Comparison of ENCODE assay signal across 12 cellular contexts in the genomic region with DNA sequence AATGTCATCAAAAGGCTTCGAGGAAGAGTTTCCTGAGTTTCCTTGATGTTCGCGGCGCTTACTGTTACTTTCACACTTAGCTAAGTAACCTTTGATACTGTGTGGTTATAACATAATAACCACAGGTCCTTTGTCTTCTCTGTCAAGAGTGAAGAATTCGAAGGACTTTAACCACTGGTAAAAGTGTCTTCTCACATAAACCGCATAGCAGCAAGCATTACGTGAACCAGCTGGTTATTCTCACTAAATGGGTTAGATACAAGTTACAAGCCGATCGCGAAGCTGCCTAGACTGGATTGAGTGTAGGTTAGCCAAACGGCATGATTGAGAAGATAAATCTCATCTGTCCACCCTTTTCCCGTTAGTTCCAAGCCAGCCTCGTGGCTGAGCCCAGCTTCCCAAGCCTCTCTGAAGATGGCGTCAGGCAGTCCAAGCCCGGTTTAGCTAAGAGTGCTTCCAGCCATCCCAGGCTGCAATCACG. TPM values are rescaled to one million over a fixed set of nuclear protein-coding genes. Genes with fewer than 3 reads are reported as not detected.
DNase-seq lines count a peak whose midpoint lies in the region; ATAC-seq, FAIRE-seq and TF ChIP-seq lines count a peak whose summit lies in the region.
"Had no signal": no experiment of that assay in that cellular context is flagged by ENCODE, and none has a peak within 500 bp of the region (broad histone marks: within the 10 kb centered on the region; RNA-seq: fewer than 3 reads in every experiment).

No MANE protein-coding gene starts in this region.

- peak; percentile 53 for DNase-seq in GM12865 (ENCODE audit: low read depth)
- DNase-seq in GM12878 (ENCODE audit: low read depth, low spot score), result no peak
- DNase-seq in non-pigmented ciliary epithelial cell (ENCODE audit: low read depth), result peak; percentile 30
- DNase-seq in stomach, result no peak
- no peak for DNase-seq in pancreas
- DNase-seq in inferior parietal cortex (ENCODE audit: extremely low spot score), result no peak
- no peak for DNase-seq in HuH-7 (ENCODE audit: low spot score)
- DNase-seq: DMS53, left lung had no signal

- H3K9me3 ChIP-seq in GM12878 (replicated peaks; ENCODE audit: control insufficient read depth, insufficient read depth, low read length), result no peaks in the 10 kb centered on the region; the same call in 2 of the 3 replicates
- no peaks in the 10 kb centered on the region for H3K9me3 ChIP-seq in stomach
- H3K9me3 ChIP-seq in pancreas, result no peaks in the 10 kb centered on the region
- H3K9me3 ChIP-seq: left lung had no signal

- TF ChIP-seq CTCF in GM12865 (IDR thresholded peaks at IDR 0.05; ENCODE audit: insufficient read depth, low read depth, low read length, missing control alignments) (no peak), GM12878 (IDR thresholded peaks at IDR 0.05 in 2 of 3, conservative IDR thresholded peaks at IDR 0.05 in 1 of 3; ENCODE audit: control insufficient read depth in 2 of 3, extremely low read depth in 1 of 3, insufficient read depth in 1 of 3, low read depth in 3 of 3, low read length in 3 of 3) (no peak), stomach (IDR thresholded peaks at IDR 0.05) (no peak), pancreas (IDR thresholded peaks at IDR 0.05) (no peak)

- H3K79me2 ChIP-seq in GM12878 (ENCODE audit: control insufficient read depth, insufficient read depth, low read length), result no peaks in the 10 kb centered on the region

- H3K27ac Mint-ChIP-seq in T-helper 1 cell treated with Interleukin-12 subunit alpha and Interleukin-12 subunit beta and Interleukin-4 antibody, amounts not matched to agents 30 μg/mL and 1 μg/mL, for 36 hours, result peak overlapping the region; percentile 74

- peak overlapping the region; percentile 68 for H3K4me3 Mint-ChIP-seq in T-helper 1 cell treated with Interleukin-12 subunit alpha and Interleukin-12 subunit beta and Interleukin-4 antibody, amounts not matched to agents 30 μg/mL and 1 μg/mL, for 36 hours

- H3K4me3 ChIP-seq in GM12865 (ENCODE audit: low read depth, low read length), result no peak overlapping the region
- no peak overlapping the region for H3K4me3 ChIP-seq in GM12878
- no peak overlapping the region for H3K4me3 ChIP-seq in stomach
- H3K4me3 ChIP-seq in pancreas, result no peak overlapping the region
- H3K4me3 ChIP-seq: cardiac muscle cell, left lung had no signal

- no peaks in the 10 kb centered on the region for H3K36me3 ChIP-seq in GM12878 (ENCODE audit: control insufficient read depth in 2 of 2, insufficient read depth in 2 of 2, low read length in 1 of 2)
- H3K36me3 ChIP-seq in stomach, result no peaks in the 10 kb centered on the region
- H3K36me3 ChIP-seq in pancreas, result no peaks in the 10 kb centered on the region
- H3K36me3 ChIP-seq: cardiac muscle cell, left lung had no signal

- intact Hi-C loops in GM12878 (cut with micrococcal nuclease; ENCODE audit: unreplicated experiment), result loop anchor here (5.0 kb wide), 1 partner anchor 118 kb away; a partner anchor contains a TSS
- intact Hi-C loops in stomach (cut with DNase I; ENCODE audit: low total_unique reads), result no loop called here
- intact Hi-C loops in pancreas (cut with DNase I), result no loop called here

- H3K27ac ChIP-seq in GM12878 (ENCODE audit: control insufficient read depth, insufficient read depth) (peak overlapping the region; percentile 95), stomach (peak overlapping the region in 1 of 5 donors; percentile 90), pancreas (no peak overlapping the region)
- H3K27ac ChIP-seq: cardiac muscle cell had no signal

- H3K27me3 ChIP-seq in GM12878 (replicated peaks in 1 of 2; ENCODE audit: control insufficient read depth in 2 of 2, insufficient read depth in 2 of 2, low read length in 1 of 2) (no peaks in the 10 kb centered on the region), stomach (peaks cover 0 to 7% (median 0%) of the 10 kb centered on the region in 3 donors), pancreas (no peaks in the 10 kb centered on the region)
- H3K27me3 ChIP-seq: cardiac muscle cell, left lung had no signal

- POLR2A ChIA-PET in GM12878 (lab: Charles Lee), result interaction anchor here (0.6 to 4.1 kb wide), 11 partner anchors 12 to 180 kb away, joined by 3 to 36 read pairs (median 5); no protein-coding TSS in a partner anchor

- FAIRE-seq in GM12878 (lab: Jason Lieb, UNC), result no peak
- FAIRE-seq in pancreas (lab: Jason Lieb, UNC), result no peak
- FAIRE-seq: HTR-8/SVneo had no signal

- peaks cover 2% of the 10 kb centered on the region for H3K36me3 Mint-ChIP-seq in T-helper 1 cell treated with Interleukin-12 subunit alpha and Interleukin-12 subunit beta and Interleukin-4 antibody, amounts not matched to agents 30 μg/mL and 1 μg/mL, for 36 hours (ENCODE audit: low read depth)

- in situ Hi-C loops in GM12878 (cut with MboI), result loop anchor here (5.0 kb wide), 1 partner anchor 183 kb away; no protein-coding TSS in a partner anchor

- H3K27me3 Mint-ChIP-seq in T-helper 1 cell treated with Interleukin-12 subunit alpha and Interleukin-12 subunit beta and Interleukin-4 antibody, amounts not matched to agents 30 μg/mL and 1 μg/mL, for 36 hours (ENCODE audit: low read depth), result peaks cover 69% of the 10 kb centered on the region

- H3K4me2 ChIP-seq in GM12878 (ENCODE audit: control insufficient read depth, insufficient read depth), result peak overlapping the region; percentile 46

- H3K4me1 ChIP-seq in GM12878 (ENCODE audit: control insufficient read depth, insufficient read depth, low read length) (peaks cover 48% of the 10 kb centered on the region), stomach (peaks cover 25 to 57% (median 30%) of the 10 kb centered on the region in 4 donors), pancreas (peaks cover 0 to 15% (median 0%) of the 10 kb centered on the region in 3 donors)

- H2AFZ ChIP-seq in GM12878 (ENCODE audit: control insufficient read depth, low read depth, low read length), result peak overlapping the region; percentile 41; the same call in 1 of the 2 replicates

- WGBS in GM12878 (ENCODE audit: insufficient coverage, insufficient replicate concordance, low lambda C conversion rate, missing lambda C conversion rate), result 97% methylated on average over 16 of the region's 16 CpGs
- 69 to 80% (median 73%) methylated on average over 15 to 16 of the region's 16 CpGs for WGBS in stomach, 5 donors
- 77 to 84% methylated on average over 16 of the region's 16 CpGs for WGBS in pancreas, 2 donors

- TF ChIP-seq EP300 in GM12878 (IDR thresholded peaks at IDR 0.05; ENCODE audit: borderline replicate concordance in 1 of 2, control insufficient read depth in 1 of 2, low read depth in 2 of 2, low read length in 2 of 2), result peak; percentile 86 to 90; a peak in 3 of 4 replicates
- no peak for TF ChIP-seq EP300 in stomach (IDR thresholded peaks at IDR 0.05)

- CTCF ChIA-PET in GM12878 (lab: Yijun Ruan, JAX), result interaction anchor here (0.6 to 3.7 kb wide), 14 partner anchors 10 to 551 kb away, joined by 3 to 21 read pairs (median 4); a partner anchor contains a TSS

- H3K4me1 Mint-ChIP-seq in T-helper 1 cell treated with Interleukin-12 subunit alpha and Interleukin-12 subunit beta and Interleukin-4 antibody, amounts not matched to agents 30 μg/mL and 1 μg/mL, for 36 hours (ENCODE audit: low read depth), result peaks cover 51% of the 10 kb centered on the region

- H3K9me3 Mint-ChIP-seq in T-helper 1 cell treated with Interleukin-12 subunit alpha and Interleukin-12 subunit beta and Interleukin-4 antibody, amounts not matched to agents 30 μg/mL and 1 μg/mL, for 36 hours, result no peaks in the 10 kb centered on the region

- BruUV-seq in GM12878 (replicated peaks; lab: Mats Ljungman, UMichigan), result no TSS peak

- TF ChIP-seq RAD21 in GM12878 (IDR thresholded peaks at IDR 0.05; ENCODE audit: insufficient read depth, low read depth, low read length), result no peak

- SMC1A ChIA-PET in GM12878 (lab: Charles Lee; ENCODE audit: uncharacterized antibody, unreplicated experiment), result interaction anchor here (1.0 to 6.8 kb wide), 24 partner anchors 9 to 187 kb away, joined by 3 to 72 read pairs (median 6); a partner anchor contains a TSS

- RAD21 ChIA-PET in GM12878 (lab: Charles Lee; ENCODE audit: unreplicated experiment), result interaction anchor here (0.5 to 13.8 kb wide), 26 partner anchors 11 to 571 kb away, joined by 3 to 148 read pairs (median 4); a partner anchor contains a TSS

- TF ChIP-seq POLR2A in GM12878 (IDR thresholded peaks at IDR 0.05; ENCODE audit: low read depth, low read length) (no peak), stomach (IDR thresholded peaks at IDR 0.05) (no peak)

- no peaks in the 10 kb centered on the region for H4K20me1 ChIP-seq in GM12878 (ENCODE audit: control insufficient read depth, insufficient read depth)

- ATAC-seq in GM12878 (peak; percentile 43), pancreas (no peak)
- ATAC-seq: left lung had no signal

- 0 out of 2 replicates have a peak overlapping the region, but pooled peaks have one; percentile 73 for H3K9ac ChIP-seq in GM12878 (ENCODE audit: control insufficient read depth, insufficient read depth, low read length)

RNA-seq across cellular contexts. Expression of a gene that starts 18.3 kb away (rescaled TPM):
- 34.3 and 38.6 TPM in 2 replicates for total RNA-seq in GM12878 (2013; cell fraction: nucleolus; rRNA removed)
- total RNA-seq in GM12878 (2014; rRNA removed) (78.3 and 91.0 TPM in 2 replicates), GM12878 (2014; rRNA removed; fragmentation: Illumina TruSeq; extraction: Trizol) (75.2 and 79.7 TPM in 2 replicates), GM12878 (2021) (67.3 and 71.5 TPM in 2 replicates), stomach (10 to 100 TPM; 35.2 to 89.3 (median 67.8) TPM), pancreas (10 to 100 TPM; 10.1 to 56.5 (median 15.2) TPM)
- 36.2 TPM for polyA plus RNA-seq in GM12878 (2011; ENCODE audit: low read depth)
- polyA plus RNA-seq in GM12878 (2011; rRNA removed) (81.8 and 96.9 TPM in 2 replicates), GM12878 (2014; fragmentation: Illumina TruSeq; extraction: Trizol) (98.8 and 144 TPM in 2 replicates), GM12878 (2014; fragmentation: Nextera tagmentation; extraction: Ambion mirVana) (10 to 100 TPM; 23.6 to 33.2 TPM), GM12878 (2014; rRNA removed) (72.9 and 85.1 TPM in 2 replicates), GM12878 (2016; fragmentation: Nextera tagmentation; extraction: Ambion mirVana) (10 to 100 TPM; 75.7 to 84.2 TPM), stomach (10 to 100 TPM; 42.2 to 79.7 (median 47.0) TPM), pancreas (10 to 100 TPM; 23.6 to 31.4 TPM)
- polyA plus RNA-seq in GM12878 (2011; cell fraction: cytosol; rRNA removed), result 67.0 and 70.6 TPM in 2 replicates
- polyA plus RNA-seq in GM12878 (2011; cell fraction: nucleus; rRNA removed), result 25.2 and 37.7 TPM in 2 replicates
- 40.6 and 62.4 TPM in 2 replicates for polyA plus RNA-seq in GM12878 (2012)
- polyA minus RNA-seq in GM12878 (2011; rRNA and poly(A)+ RNA removed), result 90.9 and 105 TPM in 2 replicates
- 34.8 and 35.5 TPM in 2 replicates for polyA minus RNA-seq in GM12878 (2011; cell fraction: cytosol; rRNA and poly(A)+ RNA removed)
- 15.0 and 20.4 TPM in 2 replicates for polyA minus RNA-seq in GM12878 (2011; cell fraction: nucleus; rRNA and poly(A)+ RNA removed)

Comparison
In these comparisons a context has a peak if more than half of its experiments do, and no peak if none do; other contexts are left out.
1. DNase-seq: peak in GM12865 (single experiment) and non-pigmented ciliary epithelial cell (single experiment); none in GM12878 (single experiment), stomach (single experiment), pancreas (0 of 6), inferior parietal cortex (single experiment) and HuH-7 (single experiment).